In genomic region chr20:40686893-40687292, GRCh38 we compare ENCODE assay signal across 11 cellular contexts. TPM values are rescaled to one million over a fixed set of nuclear protein-coding genes. Genes with fewer than 3 reads are reported as not detected.
DNase-seq lines count a peak whose midpoint lies in the region; ATAC-seq and TF ChIP-seq lines count a peak whose summit lies in the region.
"Had no signal": no experiment of that assay in that cellular context is flagged by ENCODE, and none has a peak within 500 bp of the region (broad histone marks: within the 10 kb centered on the region; RNA-seq: fewer than 3 reads in every experiment).

No MANE protein-coding gene starts in this region.

- H3K4me1 Mint-ChIP-seq in WTC11 (peaks cover 52% of the 10 kb centered on the region), osteocyte (ENCODE audit: unreplicated experiment) (peaks cover 61% of the 10 kb centered on the region)

- H3K79me2 ChIP-seq in ACC112 (ENCODE audit: control insufficient read depth, insufficient read depth, low read length, unreplicated experiment) (no peaks in the 10 kb centered on the region), OCI-LY7 (ENCODE audit: insufficient read depth, low read depth, low read length) (no peaks in the 10 kb centered on the region)

- POLR2A ChIA-PET in WTC11 (lab: Charles Lee) (no interaction called here), OCI-LY7 (lab: Charles Lee) (interaction anchor here (0.5 kb wide), 1 partner anchor 411 kb away, joined by 3 read pairs; no protein-coding TSS in a partner anchor)

- H3K9me3 Mint-ChIP-seq in WTC11 (no peaks in the 10 kb centered on the region), osteocyte (ENCODE audit: unreplicated experiment) (no peaks in the 10 kb centered on the region)

- H3K27me3 Mint-ChIP-seq in WTC11 (ENCODE audit: low read depth), result peaks cover 96% of the 10 kb centered on the region
- H3K27me3 Mint-ChIP-seq in osteocyte (ENCODE audit: unreplicated experiment), result peaks cover 18% of the 10 kb centered on the region

- ATAC-seq in WTC11, result no peak
- no peak for ATAC-seq in heart left ventricle
- ATAC-seq in GM18520 (IDR thresholded peaks at IDR 0.05; ENCODE audit: unreplicated experiment), result no peak
- ATAC-seq in GM21786 (IDR thresholded peaks at IDR 0.05; ENCODE audit: unreplicated experiment), result no peak

- peaks cover 6% of the 10 kb centered on the region for H3K36me3 Mint-ChIP-seq in WTC11
- peaks cover 5% of the 10 kb centered on the region for H3K36me3 Mint-ChIP-seq in osteocyte (ENCODE audit: unreplicated experiment)

- DNase-seq in WTC11 (ENCODE audit: low spot score) (no peak), heart left ventricle (no peak), osteocyte (ENCODE audit: extremely low spot score, unreplicated experiment) (no peak), OCI-LY7 (ENCODE audit: low spot score) (no peak), ecto neural progenitor cell (ENCODE audit: low spot score) (no peak)
- DNase-seq: NCI-H2171; SJCRH30; stimulated activated CD4-positive, alpha-beta T cell treated with anti-CD3 and anti-CD28 coated beads, Interleukin-1b, Interleukin-23, amount 100 ng/mL, for 48 hours had no signal

- no peak for TF ChIP-seq CTCF in WTC11 (IDR thresholded peaks at IDR 0.05)
- no peak for TF ChIP-seq CTCF in heart left ventricle (IDR thresholded peaks at IDR 0.05)
- TF ChIP-seq CTCF in osteocyte (IDR thresholded peaks at IDR 0.05), result no peak
- no peak for TF ChIP-seq CTCF in OCI-LY7 (conservative IDR thresholded peaks at IDR 0.05; ENCODE audit: low read length)

- H3K27ac ChIP-seq in ACC112 (ENCODE audit: low read depth, low read length) (no peak overlapping the region), heart left ventricle (peak overlapping the region in 11 of 12 donors; percentile 51 to 99 (median 98)), OCI-LY7 (ENCODE audit: low read depth, low read length, poor library complexity, severe bottlenecking) (no peak overlapping the region)
- H3K27ac ChIP-seq: SJCRH30 had no signal

- H3K4me1 ChIP-seq in ACC112 (ENCODE audit: control insufficient read depth, insufficient read depth, low read length, unreplicated experiment) (no peaks in the 10 kb centered on the region), heart left ventricle (peaks cover 0 to 61% (median 35%) of the 10 kb centered on the region in 12 donors), OCI-LY7 (ENCODE audit: insufficient read depth, low read length, poor library complexity, severe bottlenecking) (peaks cover 8% of the 10 kb centered on the region)
- H3K4me1 ChIP-seq: SJCRH30 had no signal

- CTCF ChIA-PET in WTC11 (lab: Charles Lee) (interaction anchor here (1.0 kb wide), 1 partner anchor 813 kb away, joined by 3 read pairs; no protein-coding TSS in a partner anchor), OCI-LY7 (lab: Charles Lee; ENCODE audit: unreplicated experiment) (no interaction called here)

- BruUV-seq in OCI-LY7 (replicated peaks; lab: Mats Ljungman, UMichigan), result no TSS peak

- no peaks in the 10 kb centered on the region for H3K9me2 ChIP-seq in OCI-LY7 (ENCODE audit: insufficient read depth, low read length)

- 55 to 68% (median 67%) methylated on average over 12 of the region's 12 CpGs for WGBS in heart left ventricle, 4 donors

- H3K4me3 Mint-ChIP-seq in WTC11, result peak overlapping the region; percentile 77
- H3K4me3 Mint-ChIP-seq in osteocyte (ENCODE audit: unreplicated experiment), result peak overlapping the region; percentile 92

- intact Hi-C loops in heart left ventricle (cut with DNase I), result loop anchor here in 8 of 10 donors (5.0 to 10.0 kb wide), 9 partner anchors 370 to 1420 kb away; no protein-coding TSS in a partner anchor
- intact Hi-C loops in OCI-LY7 (cut with micrococcal nuclease; ENCODE audit: unreplicated experiment), result no loop called here

- H3K4me2 ChIP-seq in OCI-LY7 (ENCODE audit: low read length), result no peak overlapping the region

- no peaks in the 10 kb centered on the region for H4K20me1 ChIP-seq in OCI-LY7 (ENCODE audit: insufficient read depth, low read length)

- H3K9me3 ChIP-seq in heart left ventricle, result no peaks in the 10 kb centered on the region
- H3K9me3 ChIP-seq in OCI-LY7 (ENCODE audit: low read length), result no peaks in the 10 kb centered on the region
- H3K9me3 ChIP-seq: SJCRH30 had no signal

- H3K27me3 ChIP-seq in ACC112 (ENCODE audit: insufficient read depth, low read length), result peaks cover 84% of the 10 kb centered on the region
- H3K27me3 ChIP-seq in heart left ventricle, result peaks cover 18 to 70% (median 25%) of the 10 kb centered on the region in 9 donors

- peak overlapping the region; percentile 79 for H3K4me3 ChIP-seq in ACC112 (ENCODE audit: low read depth, low read length)
- H3K4me3 ChIP-seq in heart left ventricle, result peak overlapping the region; percentile 21 to 86 (median 70)
- H3K4me3 ChIP-seq in OCI-LY7 (ENCODE audit: low read depth, low read length, poor library complexity, severe bottlenecking), result no peak overlapping the region
- H3K4me3 ChIP-seq: SJCRH30 had no signal

- H2AFZ ChIP-seq in ACC112 (ENCODE audit: low read length, unreplicated experiment) (no peak overlapping the region), OCI-LY7 (ENCODE audit: low read length) (no peak overlapping the region)

- H3K36me3 ChIP-seq in ACC112 (ENCODE audit: insufficient read depth, low read length) (no peaks in the 10 kb centered on the region), heart left ventricle (peaks cover 0 to 12% (median 0%) of the 10 kb centered on the region in 9 donors), OCI-LY7 (ENCODE audit: insufficient read depth, low read length) (no peaks in the 10 kb centered on the region)
- H3K36me3 ChIP-seq: SJCRH30 had no signal

- TF ChIP-seq POLR2A in heart left ventricle (IDR thresholded peaks at IDR 0.05), result no peak

- no peak overlapping the region for H3K27ac Mint-ChIP-seq in WTC11
- no peak overlapping the region for H3K27ac Mint-ChIP-seq in osteocyte (ENCODE audit: unreplicated experiment)

TF ChIP-seq in WTC11, 78 proteins besides CTCF, POLR2A, EP300 and RAD21:
- TF ChIP-seq CBFB (CRISPR knock-in tag; IDR thresholded peaks at IDR 0.05; ENCODE audit: low read depth), result no peak
- TF ChIP-seq ZBTB43 (CRISPR knock-in tag; IDR thresholded peaks at IDR 0.05), result no peak
- no peak for TF ChIP-seq CREB1 (CRISPR knock-in tag; IDR thresholded peaks at IDR 0.05)
- TF ChIP-seq TCF7 (CRISPR knock-in tag; IDR thresholded peaks at IDR 0.05; ENCODE audit: low read depth), result no peak
- TF ChIP-seq ZNF121 (CRISPR knock-in tag; IDR thresholded peaks at IDR 0.05), result no peak
TF ChIP-seq in WTC11: peak in this region for 0.

RNA-seq across cellular contexts. Expression of gene MAFB, which starts 2.1 kb away (rescaled TPM):
- total RNA-seq in WTC11 (2021) (5.3 to 6.7 TPM (median 6.5 TPM) in 3 replicates), heart left ventricle (10 to 100 TPM in 5 of 9 donors, 1 to 10 TPM in 4; 5.3 to 62.1 (median 12.1) TPM), osteocyte (27.6 and 31.9 TPM in 2 replicates), OCI-LY7 (2022) (not detected in 2 replicates)
- polyA plus RNA-seq in heart left ventricle, result 1 to 10 TPM; 2.0 to 5.7 TPM
- not detected in 2 replicates for total RNA-seq in OCI-LY7 (2014; rRNA removed; shearing (Covaris generic))
- total RNA-seq: SJCRH30 had no signal

Comparison
In these comparisons a context has a peak if more than half of its experiments do, and no peak if none do; other contexts are left out.
1. H3K27ac ChIP-seq: peak in heart left ventricle (11 of 12); none in ACC112 (single experiment) and OCI-LY7 (single experiment).